In the genomic region with DNA sequence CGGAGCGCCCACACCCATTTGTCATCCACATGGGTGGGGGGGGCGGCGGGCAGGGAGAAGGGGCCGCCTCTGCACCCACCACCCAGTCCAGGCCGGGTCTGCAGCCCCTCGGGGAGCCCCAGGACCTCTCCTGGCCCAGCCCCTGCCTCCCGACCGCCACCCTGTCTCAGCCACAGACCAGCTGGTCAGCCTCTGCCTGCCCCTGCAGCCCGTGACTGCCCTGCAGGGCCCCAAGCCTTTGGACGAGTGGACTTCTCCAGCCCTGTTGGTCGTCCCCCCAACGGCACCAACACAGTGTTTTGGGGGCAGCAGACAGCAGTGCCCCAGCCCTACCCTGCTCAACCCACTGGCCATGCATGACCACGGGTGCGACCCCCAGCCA, we compare ENCODE assay signal across 2 cellular contexts.
TF ChIP-seq lines count a peak whose summit lies in the region.

No MANE protein-coding gene starts in this region.

TF ChIP-seq in HEK293, 187 proteins besides CTCF, POLR2A, EP300 and RAD21:
- TF ChIP-seq ZNF830 (tag by site-specific recombination; IDR thresholded peaks at IDR 0.05; ENCODE audit: low read depth) (no peak), ZNF692 (tag by site-specific recombination; IDR thresholded peaks at IDR 0.05) (no peak), ZNF341 (tag by site-specific recombination; IDR thresholded peaks at IDR 0.05; ENCODE audit: low read depth) (no peak), ZSCAN16 (tag by site-specific recombination; IDR thresholded peaks at IDR 0.05) (no peak), ZBTB7A (tag by site-specific recombination; IDR thresholded peaks at IDR 0.05; ENCODE audit: low read depth) (no peak), BCL11B (tag by site-specific recombination; IDR thresholded peaks at IDR 0.05; ENCODE audit: low read depth) (peak; percentile 32; the same call in 1 of the 2 replicates)

TF ChIP-seq in H1, 55 proteins besides CTCF, POLR2A, EP300 and RAD21:
- TF ChIP-seq BRCA1 (IDR thresholded peaks at IDR 0.05; ENCODE audit: low read depth, low read length) = no peak
- TF ChIP-seq CREB1 (IDR thresholded peaks at IDR 0.05) = no peak
- TF ChIP-seq TAF7 (optimal IDR thresholded peaks at IDR 0.05; ENCODE audit: borderline replicate concordance, low read depth, low read length) = no peak
- TF ChIP-seq JUND (IDR thresholded peaks at IDR 0.05; ENCODE audit: low read length) = no peak
- no peak for TF ChIP-seq RFX5 (IDR thresholded peaks at IDR 0.05; ENCODE audit: borderline replicate concordance, low read depth, low read length)
- no peak for TF ChIP-seq SP2 (IDR thresholded peaks at IDR 0.05; ENCODE audit: low read length)
- TF ChIP-seq HDAC6 (IDR thresholded peaks at IDR 0.05; ENCODE audit: low read depth, low read length) = no peak
- TF ChIP-seq KDM4A (IDR thresholded peaks at IDR 0.05; ENCODE audit: low read depth, low read length, severe bottlenecking) = no peak
- no peak for TF ChIP-seq TBP (IDR thresholded peaks at IDR 0.05; ENCODE audit: low read depth, low read length)
- no peak for TF ChIP-seq POLR2AphosphoS5 (IDR thresholded peaks at IDR 0.05; ENCODE audit: low read depth, low read length)
